Comparison of ENCODE assay signal across 8 cellular contexts in genomic region chr4:122139139-122139538, GRCh38.
"Had no signal": no experiment of that assay in that cellular context is flagged by ENCODE, and none has a peak within 500 bp of the region (broad histone marks: within the 10 kb centered on the region; RNA-seq: fewer than 3 reads in every experiment).

No MANE protein-coding gene starts in this region.

- H3K27ac Mint-ChIP-seq: IgD-negative memory B cell had no signal

- H3K4me3 Mint-ChIP-seq: IgD-negative memory B cell had no signal

- H3K27ac ChIP-seq: HL-60, KMS-11 had no signal

- ATAC-seq: HepG2 had no signal

- H3K4me2 ChIP-seq: KMS-11 had no signal

- H3K4me1 Mint-ChIP-seq: IgD-negative memory B cell had no signal

- DNase-seq: IMR-90, KBM-7, KG1 had no signal

- H3K9ac ChIP-seq: KMS-11 had no signal

- H3K36me3 Mint-ChIP-seq: IgD-negative memory B cell had no signal

- FAIRE-seq: HepG2, HTR-8/SVneo had no signal
